20 cellular contexts compared by ENCODE assay signal in the genomic region with DNA sequence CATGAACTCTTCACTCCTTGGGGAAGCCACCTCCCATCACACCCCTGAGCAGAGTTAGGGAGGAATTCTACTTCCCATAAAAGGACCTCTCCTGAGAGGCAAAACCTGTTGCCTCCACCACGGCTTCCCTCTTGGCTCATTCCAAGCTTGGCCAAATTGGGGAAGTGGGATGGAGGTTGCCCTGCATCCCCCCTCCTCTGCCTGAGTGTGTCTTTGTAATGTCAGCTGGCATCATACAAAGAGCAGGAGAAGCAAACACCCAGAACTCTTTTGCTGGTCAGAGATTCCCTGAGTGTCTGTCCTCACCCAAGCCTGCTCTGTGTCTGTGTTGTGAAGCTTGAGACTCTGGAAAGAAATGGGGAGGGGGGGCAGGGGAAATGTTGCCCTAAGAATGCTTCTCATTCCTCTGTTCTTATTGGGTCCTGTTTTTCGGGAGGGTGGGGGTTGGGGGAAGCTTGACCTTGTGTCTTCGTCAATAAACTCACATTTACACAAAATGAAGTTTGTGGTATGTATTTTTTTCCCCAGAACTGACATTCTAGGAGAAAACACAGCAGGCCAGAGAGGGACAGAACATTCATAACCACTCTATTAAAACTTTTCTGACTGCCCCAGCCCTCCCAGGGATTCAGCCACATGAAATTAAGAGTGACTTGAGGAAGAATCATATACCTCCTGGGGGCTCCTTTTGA. TPM values are rescaled to one million over a fixed set of nuclear protein-coding genes. Genes with fewer than 3 reads are reported as not detected.
DNase-seq lines count a peak whose midpoint lies in the region; ATAC-seq and TF ChIP-seq lines count a peak whose summit lies in the region.
"Had no signal": no experiment of that assay in that cellular context is flagged by ENCODE, and none has a peak within 500 bp of the region (broad histone marks: within the 10 kb centered on the region; RNA-seq: fewer than 3 reads in every experiment).

No MANE protein-coding gene starts in this region.

- H3K79me2 ChIP-seq in mammary epithelial cell (ENCODE audit: insufficient read depth, low read length): no peaks in the 10 kb centered on the region

- H3K27me3 Mint-ChIP-seq in MCF 10A (ENCODE audit: insufficient read depth, unreplicated experiment) (no peaks in the 10 kb centered on the region), WTC11 (ENCODE audit: low read depth) (peaks cover 15% of the 10 kb centered on the region)
- H3K27me3 Mint-ChIP-seq: effector memory CD8-positive, alpha-beta T cell had no signal

- no peak for DNase-seq in MCF 10A (ENCODE audit: unreplicated experiment)
- no peak for DNase-seq in mammary epithelial cell
- DNase-seq in WTC11 (ENCODE audit: low spot score): no peak
- DNase-seq in islet precursor cell: peak; percentile 63
- DNase-seq in C1 segment of cervical spinal cord (lab: John Stamatoyannopoulos, UW): no peak
- DNase-seq in NCI-H2227 treated with DMSO at 0.1 percent for 48 hours (lab: John Stamatoyannopoulos, UW): no peak
- DNase-seq: activated CD4-positive, CD25-positive, alpha-beta regulatory T cell; effector memory CD8-positive, alpha-beta T cell; left lung; NCI-H1694 treated with DMSO at 0.1 percent for 48 hours; SHP77; T-helper 17 cell had no signal

- peaks cover 48% of the 10 kb centered on the region for H3K36me3 Mint-ChIP-seq in MCF 10A (ENCODE audit: insufficient read depth, unreplicated experiment)
- H3K36me3 Mint-ChIP-seq in WTC11: peaks cover 26% of the 10 kb centered on the region

- H2AFZ ChIP-seq in mammary epithelial cell (ENCODE audit: low read depth, low read length): no peak overlapping the region

- WGBS in mammary epithelial cell (ENCODE audit: low coverage, missing lambda C conversion rate): 100% methylated on average over 2 of the region's 3 CpGs

- no peak for TF ChIP-seq CTCF in MCF 10A (IDR thresholded peaks at IDR 0.05; ENCODE audit: unreplicated experiment)
- no peak for TF ChIP-seq CTCF in mammary epithelial cell (conservative IDR thresholded peaks at IDR 0.05 in 1 of 2, IDR thresholded peaks at IDR 0.05 in 1 of 2; ENCODE audit: extremely low read depth in 1 of 2, insufficient read depth in 1 of 2, low read depth in 1 of 2, low read length in 2 of 2)
- TF ChIP-seq CTCF in WTC11 (IDR thresholded peaks at IDR 0.05): no peak

- CTCF ChIA-PET in MCF 10A (lab: Yijun Ruan, JAX) (interaction anchor here (0.5 to 11.3 kb wide), 6 partner anchors 12 to 414 kb away, joined by 3 to 81 read pairs (median 3); no protein-coding TSS in a partner anchor), mammary epithelial cell (lab: Charles Lee; ENCODE audit: low non-redundant PET) (interaction anchor here (0.7 kb wide), 1 partner anchor 83 kb away, joined by 5 read pairs; no protein-coding TSS in a partner anchor), WTC11 (lab: Charles Lee) (interaction anchor here (1.2 to 8.1 kb wide), 3 partner anchors 21 to 113 kb away, joined by 5 to 85 read pairs (median 11); no protein-coding TSS in a partner anchor)

- H3K36me3 ChIP-seq in mammary epithelial cell (ENCODE audit: insufficient read depth, low read length) (peaks cover 28% of the 10 kb centered on the region), subcutaneous abdominal adipose tissue (ENCODE audit: control insufficient read depth in 5 of 5, insufficient read depth in 5 of 5, low read length in 5 of 5) (peaks cover 17 to 42% (median 24%) of the 10 kb centered on the region in 5 donors)

- no TSS peak for BruUV-seq in MCF 10A (replicated peaks; lab: Mats Ljungman, UMichigan)
- BruUV-seq in mammary epithelial cell (replicated peaks; lab: Mats Ljungman, UMichigan): no TSS peak

- no peak overlapping the region for H3K4me2 ChIP-seq in mammary epithelial cell (ENCODE audit: insufficient read depth, low read depth, low read length)

- dilution Hi-C loops in mammary epithelial cell (cut with HindIII; ENCODE audit: low sequenced_read_pairs): loop anchor here (25.0 kb wide), 2 partner anchors 114 to 414 kb away; no protein-coding TSS in a partner anchor

- H3K27ac ChIP-seq in mammary epithelial cell (ENCODE audit: insufficient read depth, low read depth, low read length) (no peak overlapping the region), subcutaneous abdominal adipose tissue (ENCODE audit: low read depth, low read length) (peak overlapping the region; percentile 32)
- H3K27ac ChIP-seq: left lung, psoas muscle, transverse colon had no signal

- H3K4me3 ChIP-seq in mammary epithelial cell (replicated peaks in 1 of 3; ENCODE audit: insufficient read depth in 1 of 3, low read depth in 2 of 3, low read length in 3 of 3): no peak overlapping the region
- no peak overlapping the region for H3K4me3 ChIP-seq in subcutaneous abdominal adipose tissue (ENCODE audit: low read depth in 1 of 5, low read length in 5 of 5)
- H3K4me3 ChIP-seq: left lung, MG63, psoas muscle, transverse colon had no signal

- in situ Hi-C loops in mammary epithelial cell (cut with MboI; ENCODE audit: low sequenced_read_pairs in 2 of 2): loop anchor here (25.0 kb wide), 1 partner anchor 564 kb away; no protein-coding TSS in a partner anchor

- ATAC-seq in WTC11 (peak; percentile 25; the same call in 1 of the 2 replicates), GM18498 (IDR thresholded peaks at IDR 0.05; ENCODE audit: unreplicated experiment) (no peak)
- ATAC-seq: effector memory CD8-positive, alpha-beta T cell; left lung; T-helper 17 cell had no signal

- H3K9me3 ChIP-seq in mammary epithelial cell (replicated peaks; ENCODE audit: insufficient read depth, low read length): no peaks in the 10 kb centered on the region
- H3K9me3 ChIP-seq in subcutaneous abdominal adipose tissue (ENCODE audit: control insufficient read depth in 5 of 5, low read length in 5 of 5): no peaks in the 10 kb centered on the region
- H3K9me3 ChIP-seq: left lung, MG63, psoas muscle, transverse colon had no signal

- H3K27ac Mint-ChIP-seq in MCF 10A (ENCODE audit: low read depth, unreplicated experiment) (peak overlapping the region; percentile 77), WTC11 (no peak overlapping the region)
- H3K27ac Mint-ChIP-seq: effector memory CD8-positive, alpha-beta T cell; T-helper 17 cell had no signal

- no peaks in the 10 kb centered on the region for H4K20me1 ChIP-seq in mammary epithelial cell (ENCODE audit: insufficient read depth, low read length)

- peaks cover 23% of the 10 kb centered on the region for H3K4me1 Mint-ChIP-seq in MCF 10A (ENCODE audit: insufficient read depth, unreplicated experiment)
- peaks cover 45% of the 10 kb centered on the region for H3K4me1 Mint-ChIP-seq in WTC11

- no peak overlapping the region for H3K4me3 Mint-ChIP-seq in MCF 10A (ENCODE audit: unreplicated experiment)
- H3K4me3 Mint-ChIP-seq in WTC11: no peak overlapping the region
- H3K4me3 Mint-ChIP-seq: effector memory CD8-positive, alpha-beta T cell; T-helper 17 cell had no signal

- H3K4me1 ChIP-seq in mammary epithelial cell (ENCODE audit: insufficient read depth, low read length): no peaks in the 10 kb centered on the region
- peaks cover 9 to 32% (median 26%) of the 10 kb centered on the region in 5 donors for H3K4me1 ChIP-seq in subcutaneous abdominal adipose tissue (ENCODE audit: control insufficient read depth in 5 of 5, insufficient read depth in 5 of 5, low read length in 5 of 5)

- no peaks in the 10 kb centered on the region for H3K9me3 Mint-ChIP-seq in MCF 10A (ENCODE audit: unreplicated experiment)
- no peaks in the 10 kb centered on the region for H3K9me3 Mint-ChIP-seq in WTC11
- H3K9me3 Mint-ChIP-seq: effector memory CD8-positive, alpha-beta T cell had no signal

- intact Hi-C loops in MCF 10A (cut with micrococcal nuclease): no loop called here
- intact Hi-C loops in mammary epithelial cell (cut with micrococcal nuclease): no loop called here

- POLR2A ChIA-PET in MCF 10A (lab: Yijun Ruan, JAX) (interaction anchor here (1.2 to 1.6 kb wide), 3 partner anchors 15 to 26 kb away, joined by 3 to 4 read pairs (median 3); no protein-coding TSS in a partner anchor), WTC11 (lab: Charles Lee) (no interaction called here)

- H3K9ac ChIP-seq in mammary epithelial cell (ENCODE audit: insufficient read depth, low read length): no peak overlapping the region
- H3K9ac ChIP-seq in subcutaneous abdominal adipose tissue (ENCODE audit: low read length in 5 of 5): no peak overlapping the region

- H3K27me3 ChIP-seq in mammary epithelial cell (ENCODE audit: insufficient read depth, low read length): no peaks in the 10 kb centered on the region
- H3K27me3 ChIP-seq in subcutaneous abdominal adipose tissue (ENCODE audit: control insufficient read depth in 5 of 5, insufficient read depth in 4 of 5, low read length in 5 of 5): no peaks in the 10 kb centered on the region
- H3K27me3 ChIP-seq: MG63, transverse colon had no signal

TF ChIP-seq in WTC11, 78 proteins besides CTCF, POLR2A, EP300 and RAD21 (continues in another document):
- TF ChIP-seq SP1 (CRISPR knock-in tag; conservative IDR thresholded peaks at IDR 0.05) (no peak), ZNF416 (CRISPR knock-in tag; IDR thresholded peaks at IDR 0.05) (no peak), MXD4 (CRISPR knock-in tag; IDR thresholded peaks at IDR 0.05; ENCODE audit: borderline replicate concordance) (no peak)

RNA-seq across cellular contexts. Expression of gene RASL10B, which starts 5.4 kb away (rescaled TPM):
- total RNA-seq in MCF 10A (2022) (0.09 and 0.10 TPM in 2 replicates), mammary epithelial cell (under 1 TPM; 0.19 to 0.67 TPM), WTC11 (2021) (17.4 to 25.4 TPM (median 25.3 TPM) in 3 replicates)
- polyA plus RNA-seq in mammary epithelial cell: 0.07 TPM
- polyA minus RNA-seq in mammary epithelial cell: not detected

RNA-seq across cellular contexts. Expression of gene GAS2L2, which starts 27.0 kb away (rescaled TPM):
- 0.23 and 0.39 TPM in 2 replicates for total RNA-seq in MCF 10A (2022)
- under 1 TPM in 1 of 2 donors, not detected in 1; 0.24 TPM for total RNA-seq in mammary epithelial cell
- polyA plus RNA-seq in mammary epithelial cell: 0.07 TPM
- 0.31 TPM for polyA minus RNA-seq in mammary epithelial cell
- 0.07 to 0.30 TPM (median 0.15 TPM) in 3 replicates for total RNA-seq in WTC11 (2021)
- total RNA-seq: NCI-H460, T-helper 17 cell, transverse colon had no signal

RNA-seq across cellular contexts. Expression of gene C17orf50, which starts 34.6 kb away (rescaled TPM):
- not detected in 2 replicates for total RNA-seq in MCF 10A (2022)
- not detected for total RNA-seq in mammary epithelial cell
- not detected for polyA plus RNA-seq in mammary epithelial cell
- polyA minus RNA-seq in mammary epithelial cell: not detected
- 0.30 to 0.89 TPM (median 0.35 TPM) in 3 replicates for total RNA-seq in WTC11 (2021)
- total RNA-seq: activated CD8-positive, alpha-beta memory T cell treated with anti-CD3 and anti-CD28 coated beads for 36 hours; cerebellum; left lung; NCI-H460; psoas muscle; T-helper 17 cell; transverse colon had no signal

Comparison
In these comparisons a context has a peak if more than half of its experiments do, and no peak if none do; other contexts are left out.
1. RNA of gene RASL10B, which starts 5.4 kb away (total RNA-seq): 17.4 to 25.4 TPM in WTC11; 0.19 to 0.67 TPM in mammary epithelial cell and 0.09 to 0.10 TPM in MCF 10A; every median in the first group is over 10 times any median in the second.